8 cellular contexts compared by ENCODE assay signal in genomic region chr4:54063224-54063623, GRCh38.
DNase-seq lines count a peak whose midpoint lies in the region; ATAC-seq and TF ChIP-seq lines count a peak whose summit lies in the region.

No MANE protein-coding gene starts in this region.

- H3K27ac ChIP-seq in mucosa of rectum (ENCODE audit: low read depth in 2 of 2, low read length in 2 of 2), result peak overlapping the region; percentile 93 to 96

- TF ChIP-seq CTCF in GM12864 (IDR thresholded peaks at IDR 0.05; ENCODE audit: low read depth, low read length, missing control alignments) (no peak), choroid plexus epithelial cell (conservative IDR thresholded peaks at IDR 0.05; ENCODE audit: low read depth, low read length) (no peak)

- DNase-seq in GM12864 (ENCODE audit: low read depth) (no peak), NT2/D1 (ENCODE audit: low read depth, low spot score) (no peak), choroid plexus epithelial cell (ENCODE audit: low read depth) (peak; percentile 70), GM19240 (ENCODE audit: insufficient read length, low spot score) (no peak), DMS79 treated with DMSO at 0.1 percent for 48 hours (lab: John Stamatoyannopoulos, UW) (no peak)
- no peak for DNase-seq in activated effector memory CD4-positive, alpha-beta T cell treated with anti-CD3 and anti-CD28 coated beads, Interleukin-2, amount 50 U/mL, for 16 hours

- ATAC-seq in HG03025 (IDR thresholded peaks at IDR 0.05; ENCODE audit: low FRiP score, unreplicated experiment), result no peak

- H3K9me3 ChIP-seq in NT2/D1 (ENCODE audit: insufficient read depth, low read length) (no peaks in the 10 kb centered on the region), mucosa of rectum (ENCODE audit: control insufficient read depth in 2 of 2, low read length in 2 of 2) (no peaks in the 10 kb centered on the region)

- H3K27me3 ChIP-seq in NT2/D1 (ENCODE audit: insufficient read depth, insufficient read length) (peaks cover 8% of the 10 kb centered on the region), mucosa of rectum (ENCODE audit: control insufficient read depth in 2 of 2, insufficient read depth in 2 of 2, low read length in 2 of 2) (no peaks in the 10 kb centered on the region)

- H3K4me3 ChIP-seq in GM12864 (ENCODE audit: low read depth, low read length) (peak overlapping the region; percentile 79), NT2/D1 (ENCODE audit: insufficient read length, low read depth) (peak overlapping the region; percentile 82), choroid plexus epithelial cell (ENCODE audit: low read depth, low read length) (peak overlapping the region; percentile 80), mucosa of rectum (ENCODE audit: low read length in 2 of 2) (peak overlapping the region; percentile 92 to 98)

- H3K36me3 ChIP-seq in NT2/D1 (ENCODE audit: insufficient read depth, insufficient read length, low read length), result no peaks in the 10 kb centered on the region
- no peaks in the 10 kb centered on the region for H3K36me3 ChIP-seq in mucosa of rectum (ENCODE audit: control insufficient read depth in 2 of 2, insufficient read depth in 2 of 2, low read length in 2 of 2)

- H3K9ac ChIP-seq in NT2/D1 (ENCODE audit: insufficient read length, low read depth) (peak overlapping the region; percentile 80), mucosa of rectum (ENCODE audit: low read depth in 1 of 2, low read length in 2 of 2) (peak overlapping the region; percentile 82 to 96)

- H3K4me1 ChIP-seq in NT2/D1 (ENCODE audit: insufficient read depth, insufficient read length) (no peaks in the 10 kb centered on the region), mucosa of rectum (ENCODE audit: control insufficient read depth in 2 of 2, insufficient read depth in 2 of 2, low read length in 2 of 2) (peaks cover 19 to 33% of the 10 kb centered on the region in 2 donors)
